27 cellular contexts compared by ENCODE assay signal in genomic region chr11:44221486-44221885, GRCh38.
"Had no signal": no experiment of that assay in that cellular context is flagged by ENCODE, and none has a peak within 500 bp of the region (broad histone marks: within the 10 kb centered on the region; RNA-seq: fewer than 3 reads in every experiment).

No MANE protein-coding gene starts in this region.

- DNase-seq: cerebellar nuclear complex; dorsolateral prefrontal cortex; effector CD4-positive, alpha-beta T cell; foreskin melanocyte; glutamatergic neuron; hypothalamus; immature natural killer cell; islet precursor cell; kidney glomerular epithelial cell; left colon; left ventricle myocardium inferior; lower lobe of right lung; natural killer cell; ovary; posterior cingulate gyrus; psoas muscle; right cardiac atrium; sigmoid colon; stimulated activated CD4-positive, alpha-beta T cell treated with anti-CD3 and anti-CD28 coated beads, Interleukin-2, amount 100 ng/mL, for 24 hours; stimulated activated CD4-positive, alpha-beta T cell treated with anti-CD3 and anti-CD28 coated beads, Interleukin-4, amount 100 ng/mL, for 24 hours; stimulated activated naive CD4-positive, alpha-beta T cell treated with Interleukin-2 at 50 U/mL for 16 hours; stomach; thyroid gland; trophoblast cell had no signal

- H3K36me3 Mint-ChIP-seq: natural killer cell had no signal

- H3K4me1 Mint-ChIP-seq: neural crest cell had no signal

- H3K36me3 ChIP-seq: left ventricle myocardium inferior, lower lobe of right lung, neutrophil, ovary, thyroid gland had no signal

- H3K27me3 ChIP-seq: dorsolateral prefrontal cortex, neutrophil, ovary, sigmoid colon, stomach, thyroid gland had no signal

- H3K4me3 ChIP-seq: dorsolateral prefrontal cortex, left ventricle myocardium inferior, lower lobe of right lung, ovary, psoas muscle, sigmoid colon, stomach, thyroid gland had no signal

- H3K4me1 ChIP-seq: lower lobe of right lung, psoas muscle had no signal

- H3K9me3 Mint-ChIP-seq: immature natural killer cell; natural killer cell; neural crest cell; stimulated activated effector memory CD8-positive, alpha-beta T cell treated with anti-CD3 and anti-CD28 coated beads, Interleukin-12 subunit alpha, Interleukin-12 subunit beta, amount 100 ng/mL, for 72 hours had no signal

- ATAC-seq: left colon; lower lobe of right lung; natural killer cell; psoas muscle; right cardiac atrium; stimulated activated effector memory CD8-positive, alpha-beta T cell treated with anti-CD3 and anti-CD28 coated beads, Interleukin-12 subunit alpha, Interleukin-12 subunit beta, amount 100 ng/mL, for 72 hours had no signal

- H3K27ac ChIP-seq: dorsolateral prefrontal cortex, left ventricle myocardium inferior, lower lobe of right lung, neutrophil, ovary, psoas muscle, sigmoid colon, stomach, thyroid gland had no signal

- H3K4me3 Mint-ChIP-seq: immature natural killer cell; natural killer cell; neural crest cell; stimulated activated effector memory CD8-positive, alpha-beta T cell treated with anti-CD3 and anti-CD28 coated beads, Interleukin-12 subunit alpha, Interleukin-12 subunit beta, amount 100 ng/mL, for 72 hours had no signal

- H3K27ac Mint-ChIP-seq: immature natural killer cell; natural killer cell; stimulated activated effector memory CD8-positive, alpha-beta T cell treated with anti-CD3 and anti-CD28 coated beads, Interleukin-12 subunit alpha, Interleukin-12 subunit beta, amount 100 ng/mL, for 72 hours had no signal

- H3K9me3 ChIP-seq: left ventricle myocardium inferior, lower lobe of right lung, neutrophil, ovary, psoas muscle, sigmoid colon, stomach, thyroid gland had no signal
